5 cellular contexts compared by ENCODE assay signal in genomic region chr2:50039445-50039844, GRCh38.
"Had no signal": no experiment of that assay in that cellular context is flagged by ENCODE, and none has a peak within 500 bp of the region (broad histone marks: within the 10 kb centered on the region; RNA-seq: fewer than 3 reads in every experiment).

No MANE protein-coding gene starts in this region.

- FAIRE-seq: HepG2, HTR-8/SVneo, K562 had no signal

- DNase-seq: IMR-90 had no signal

- H3K27ac ChIP-seq: HL-60 had no signal

- ATAC-seq: HepG2, K562 had no signal

- H3K4me3 ChIP-seq: K562 had no signal
